Comparison of ENCODE assay signal across 1 cellular context in genomic region chr2:63888490-63889402, GRCh38.
TF ChIP-seq lines count a peak whose summit lies in the region.

No MANE protein-coding gene starts in this region.

TF ChIP-seq in HepG2, 621 proteins besides CTCF, POLR2A, EP300 and RAD21 (continued from another document and continues in another):
- TF ChIP-seq KDM5B (CRISPR knock-in tag; IDR thresholded peaks at IDR 0.05; ENCODE audit: borderline replicate concordance) (no peak), SOX5 (CRISPR knock-in tag; IDR thresholded peaks at IDR 0.05; ENCODE audit: borderline replicate concordance) (0 out of 2 replicates have a peak, but pooled peaks have one; percentile 25), XBP1 (CRISPR knock-in tag; IDR thresholded peaks at IDR 0.05) (no peak), ZFP37 (CRISPR knock-in tag; IDR thresholded peaks at IDR 0.05; ENCODE audit: borderline replicate concordance) (0 out of 2 replicates have a peak, but pooled peaks have one; percentile 34), FUBP1 (CRISPR knock-in tag; IDR thresholded peaks at IDR 0.05; ENCODE audit: borderline replicate concordance) (0 out of 2 replicates have a peak, but pooled peaks have one; percentile 47), ZNF839 (CRISPR knock-in tag; IDR thresholded peaks at IDR 0.05; ENCODE audit: borderline replicate concordance) (no peak), ZNF17 (CRISPR knock-in tag; IDR thresholded peaks at IDR 0.05) (no peak), ZNF770 (CRISPR knock-in tag; IDR thresholded peaks at IDR 0.05) (no peak), TEAD3 (CRISPR knock-in tag; optimal IDR thresholded peaks at IDR 0.05; ENCODE audit: borderline replicate concordance) (peak; percentile 37), RXRB (CRISPR knock-in tag; IDR thresholded peaks at IDR 0.05; ENCODE audit: borderline replicate concordance) (peak; percentile 36; the same call in 1 of the 2 replicates), MIER2 (CRISPR knock-in tag; IDR thresholded peaks at IDR 0.05) (no peak), TFAP4 (IDR thresholded peaks at IDR 0.05; ENCODE audit: borderline replicate concordance, low read depth) (no peak), ZFP82 (CRISPR knock-in tag; IDR thresholded peaks at IDR 0.05; ENCODE audit: borderline replicate concordance) (no peak), POLR2AphosphoS5 (IDR thresholded peaks at IDR 0.05; ENCODE audit: low read depth, low read length) (peak; percentile 60; the same call in 1 of the 2 replicates), ZMYM4 (CRISPR knock-in tag; IDR thresholded peaks at IDR 0.05) (peak; percentile 34; the same call in 1 of the 2 replicates), ZBTB43 (CRISPR knock-in tag; conservative IDR thresholded peaks at IDR 0.05) (no peak), POGZ (CRISPR knock-in tag; IDR thresholded peaks at IDR 0.05) (no peak), HINFP (CRISPR knock-in tag; IDR thresholded peaks at IDR 0.05; ENCODE audit: low read depth) (peak; percentile 33; the same call in 1 of the 2 replicates), NR2F6 (IDR thresholded peaks at IDR 0.05) (peak; percentile 28; the same call in 1 of the 2 replicates), NR2F6 (CRISPR knock-in tag; IDR thresholded peaks at IDR 0.05) (peak; percentile 29; the same call in 1 of the 2 replicates), CENPBD1 (CRISPR knock-in tag; IDR thresholded peaks at IDR 0.05; ENCODE audit: borderline replicate concordance, low read depth) (no peak), ZNF772 (CRISPR knock-in tag; IDR thresholded peaks at IDR 0.05) (no peak), ZZZ3 (CRISPR knock-in tag; IDR thresholded peaks at IDR 0.05; ENCODE audit: borderline replicate concordance) (no peak), ARNT (IDR thresholded peaks at IDR 0.05) (no peak), SRSF4 (IDR thresholded peaks at IDR 0.05; ENCODE audit: low read depth, low read length, poor library complexity, severe bottlenecking) (no peak), HHEX (CRISPR knock-in tag; IDR thresholded peaks at IDR 0.05) (no peak), MAX (IDR thresholded peaks at IDR 0.05) (0 out of 2 replicates have a peak, but pooled peaks have one; percentile 12), KDM2A (CRISPR knock-in tag; IDR thresholded peaks at IDR 0.05; ENCODE audit: borderline replicate concordance, low read depth) (0 out of 2 replicates have a peak, but pooled peaks have one; percentile 45), PHF8 (CRISPR knock-in tag; IDR thresholded peaks at IDR 0.05) (0 out of 2 replicates have a peak, but pooled peaks have one; percentile 17), ZMYM2 (CRISPR knock-in tag; IDR thresholded peaks at IDR 0.05) (no peak), ZNF598 (CRISPR knock-in tag; IDR thresholded peaks at IDR 0.05; ENCODE audit: borderline replicate concordance) (no peak), ZNF557 (CRISPR knock-in tag; IDR thresholded peaks at IDR 0.05) (no peak), ZNF781 (CRISPR knock-in tag; IDR thresholded peaks at IDR 0.05; ENCODE audit: borderline replicate concordance, not compliant biosample characterization) (no peak), TOPORS (CRISPR knock-in tag; IDR thresholded peaks at IDR 0.05) (no peak), RERE (CRISPR knock-in tag; IDR thresholded peaks at IDR 0.05; ENCODE audit: low read depth) (no peak), ZSCAN12 (CRISPR knock-in tag; IDR thresholded peaks at IDR 0.05) (no peak), ARNTL (CRISPR knock-in tag; IDR thresholded peaks at IDR 0.05) (no peak), ZNF280D (CRISPR knock-in tag; IDR thresholded peaks at IDR 0.05) (no peak), PAX8 (CRISPR knock-in tag; IDR thresholded peaks at IDR 0.05; ENCODE audit: borderline replicate concordance) (no peak), CHD4 (IDR thresholded peaks at IDR 0.05; ENCODE audit: borderline replicate concordance, low read length) (no peak), SMC3 (IDR thresholded peaks at IDR 0.05; ENCODE audit: low read length) (peak; percentile 91), ZNF33A (CRISPR knock-in tag; IDR thresholded peaks at IDR 0.05; ENCODE audit: borderline replicate concordance) (no peak), ELF1 (CRISPR knock-in tag; IDR thresholded peaks at IDR 0.05) (no peak), MED8 (CRISPR knock-in tag; IDR thresholded peaks at IDR 0.05; ENCODE audit: insufficient replicate concordance) (no peak), XRCC5 (optimal IDR thresholded peaks at IDR 0.05; ENCODE audit: low read length) (peak; percentile 63), PHF5A (CRISPR knock-in tag; IDR thresholded peaks at IDR 0.05; ENCODE audit: low read depth, unreplicated experiment) (no peak), ZNF737 (CRISPR knock-in tag; IDR thresholded peaks at IDR 0.05; ENCODE audit: borderline replicate concordance) (no peak), ZNF44 (CRISPR knock-in tag; IDR thresholded peaks at IDR 0.05) (0 out of 2 replicates have a peak, but pooled peaks have one; percentile 45)
